Comparison of ENCODE assay signal across 1 cellular context in genomic region chr7:100080895-100081534, GRCh38.
TF ChIP-seq lines count a peak whose summit lies in the region.

No MANE protein-coding gene starts in this region.

TF ChIP-seq in IMR-90, 13 proteins besides CTCF, POLR2A, EP300 and RAD21 (continued from another document):
- no peak for TF ChIP-seq ELK1 (IDR thresholded peaks at IDR 0.05; ENCODE audit: borderline replicate concordance, low read depth, low read length)
- TF ChIP-seq CEBPB (IDR thresholded peaks at IDR 0.05; ENCODE audit: low read depth, low read length) = no peak
